8 cellular contexts compared by ENCODE assay signal in genomic region chr3:152466784-152467183, GRCh38.
DNase-seq lines count a peak whose midpoint lies in the region; ATAC-seq, FAIRE-seq and TF ChIP-seq lines count a peak whose summit lies in the region.

No MANE protein-coding gene starts in this region.

- peak; percentile 61 for FAIRE-seq in A204.1 (lab: Jason Lieb, UNC)

- no peak overlapping the region for H2BK15ac ChIP-seq in mesendoderm (replicated peaks; ENCODE audit: low read depth)

- TF ChIP-seq CTCF in GM12864 (IDR thresholded peaks at IDR 0.05; ENCODE audit: low read depth, low read length, missing control alignments) (peak; percentile 47), adrenal gland (IDR thresholded peaks at IDR 0.05) (peak; percentile 34 to 54 (median 40))

- H3K4me2 ChIP-seq in mesendoderm (ENCODE audit: low read length), result no peak overlapping the region

- H3K36me3 ChIP-seq in adrenal gland (replicated peaks in 1 of 2) (peaks cover 0 to 22% of the 10 kb centered on the region in 2 donors), mesendoderm (ENCODE audit: control insufficient read depth, insufficient read depth, low read length) (no peaks in the 10 kb centered on the region)

- H3K79me2 ChIP-seq in mesendoderm (ENCODE audit: control insufficient read depth, insufficient read depth, low read length), result no peaks in the 10 kb centered on the region

- no peak overlapping the region for H4K8ac ChIP-seq in mesendoderm (ENCODE audit: low read depth, low read length)

- no peak overlapping the region for H2BK120ac ChIP-seq in mesendoderm (ENCODE audit: low read depth, low read length)

- H3K4me1 ChIP-seq in adrenal gland (replicated peaks in 1 of 2) (peaks cover 0 to 11% of the 10 kb centered on the region in 2 donors), mesendoderm (ENCODE audit: control insufficient read depth, low read depth, low read length) (no peaks in the 10 kb centered on the region)

- H2AK5ac ChIP-seq in mesendoderm (ENCODE audit: low read length), result no peak overlapping the region

- no peak for ATAC-seq in HG02840 (IDR thresholded peaks at IDR 0.05; ENCODE audit: low FRiP score, unreplicated experiment)

- H2BK5ac ChIP-seq in mesendoderm (ENCODE audit: low read length), result no peak overlapping the region

- in situ Hi-C loops in KBM-7 (cut with MboI; ENCODE audit: low pct_unique_long_range_greater_than_20kb, low sequenced_read_pairs), result loop anchor here (25.0 kb wide), 1 partner anchor 404 kb away; no protein-coding TSS in a partner anchor

- TF ChIP-seq POLR2A in adrenal gland (IDR thresholded peaks at IDR 0.05), result no peak

- intact Hi-C loops in adrenal gland (cut with DNase I), result no loop called here

- no peak overlapping the region for H4K5ac ChIP-seq in mesendoderm (ENCODE audit: low read length)

- H3K9ac ChIP-seq in mesendoderm (ENCODE audit: low read length), result no peak overlapping the region

- H3K56ac ChIP-seq in mesendoderm (ENCODE audit: low read length), result no peak overlapping the region

- H3K18ac ChIP-seq in mesendoderm (ENCODE audit: low read length), result no peak overlapping the region

- H3K23ac ChIP-seq in mesendoderm (ENCODE audit: low read length), result no peak overlapping the region

- DNase-seq in GM12864 (ENCODE audit: low read depth), result no peak
- peak; percentile 51 for DNase-seq in KBM-7
- DNase-seq in adrenal gland, result no peak
- peak; percentile 3 for DNase-seq in kidney glomerular epithelial cell (lab: John Stamatoyannopoulos, UW)
- DNase-seq in mesendoderm, result no peak
- no peak for DNase-seq in NCI-H1092 (lab: John Stamatoyannopoulos, UW)

- H3K27ac ChIP-seq in adrenal gland (no peak overlapping the region), mesendoderm (ENCODE audit: low read depth, low read length) (no peak overlapping the region)

- no peaks in the 10 kb centered on the region for H3K79me1 ChIP-seq in mesendoderm (ENCODE audit: low read length)

- H3K4me3 ChIP-seq in GM12864 (ENCODE audit: low read depth, low read length) (no peak overlapping the region), adrenal gland (no peak overlapping the region), mesendoderm (ENCODE audit: low read length) (no peak overlapping the region)

- H3K4ac ChIP-seq in mesendoderm (ENCODE audit: low read depth, low read length), result no peak overlapping the region

- H3K9me3 ChIP-seq in adrenal gland (replicated peaks in 1 of 3), result no peaks in the 10 kb centered on the region

- H3K27me3 ChIP-seq in adrenal gland (no peaks in the 10 kb centered on the region), mesendoderm (ENCODE audit: insufficient read depth, low read length, poor library complexity) (no peaks in the 10 kb centered on the region)

- 58 to 62% (median 60%) methylated on average over 7 of the region's 7 CpGs for WGBS in adrenal gland, 4 donors
- WGBS in mesendoderm (ENCODE audit: extremely low coverage, insufficient coverage, low lambda C conversion rate), result no CpG with 5 or more reads among the region's 7 CpGs

Comparison
In these comparisons a context has a peak if more than half of its experiments do, and no peak if none do; other contexts are left out.
1. DNase-seq: peak in KBM-7 (single experiment) and kidney glomerular epithelial cell (single experiment); none in GM12864 (single experiment), adrenal gland (0 of 7), mesendoderm (single experiment) and NCI-H1092 (single experiment).